11 cellular contexts compared by ENCODE assay signal in genomic region chr5:127988149-127988755, GRCh38.
DNase-seq lines count a peak whose midpoint lies in the region; ATAC-seq, FAIRE-seq and TF ChIP-seq lines count a peak whose summit lies in the region.
"Had no signal": no experiment of that assay in that cellular context is flagged by ENCODE, and none has a peak within 500 bp of the region (broad histone marks: within the 10 kb centered on the region; RNA-seq: fewer than 3 reads in every experiment).

No MANE protein-coding gene starts in this region.

- no peaks in the 10 kb centered on the region for H3K27me3 ChIP-seq in endothelial cell of umbilical vein (ENCODE audit: control insufficient read depth in 2 of 2, insufficient read depth in 2 of 2, low read length in 2 of 2)
- H3K27me3 ChIP-seq in smooth muscle cell (ENCODE audit: low read depth): no peaks in the 10 kb centered on the region
- H3K27me3 ChIP-seq in Karpas-422 (ENCODE audit: low read length): no peaks in the 10 kb centered on the region
- H3K27me3 ChIP-seq: right atrium auricular region had no signal

- no peaks in the 10 kb centered on the region for H3K27me3 Mint-ChIP-seq in activated naive CD8-positive, alpha-beta T cell treated with anti-CD3 and anti-CD28 coated beads, Interleukin-2, amount 50 U/mL, for 24 hours
- H3K27me3 Mint-ChIP-seq: activated naive CD4-positive, alpha-beta T cell treated with anti-CD3 and anti-CD28 coated beads, Interleukin-2, amount 50 U/mL, for 24 hours had no signal

- H4K20me1 ChIP-seq in endothelial cell of umbilical vein (replicated peaks; ENCODE audit: control insufficient read depth, extremely low read depth, insufficient read depth, low read length) (no peaks in the 10 kb centered on the region), smooth muscle cell (ENCODE audit: low read depth) (no peaks in the 10 kb centered on the region), Karpas-422 (ENCODE audit: insufficient read depth, low read depth, low read length) (no peaks in the 10 kb centered on the region)

- peak; percentile 21 for DNase-seq in NCI-H2171 treated with DMSO at 0.1 percent for 48 hours (lab: John Stamatoyannopoulos, UW)
- DNase-seq in NCI-H2171 (lab: John Stamatoyannopoulos, UW): no peak
- DNase-seq in NCI-H460 (ENCODE audit: extremely low read depth, low read depth): peak; percentile 18
- DNase-seq in endothelial cell of umbilical vein (ENCODE audit: low read depth, low spot score): peak; percentile 92
- DNase-seq in smooth muscle cell (lab: John Stamatoyannopoulos, UW; ENCODE audit: unreplicated experiment): no peak
- no peak for DNase-seq in Karpas-422
- no peak for DNase-seq in GM20000 (ENCODE audit: low spot score)
- DNase-seq in activated naive CD8-positive, alpha-beta T cell treated with anti-CD3 and anti-CD28 coated beads, Interleukin-2, amount 50 U/mL, for 24 hours: no peak
- DNase-seq: CD8-positive, alpha-beta T cell had no signal

- H3K27ac Mint-ChIP-seq in activated naive CD8-positive, alpha-beta T cell treated with anti-CD3 and anti-CD28 coated beads, Interleukin-2, amount 50 U/mL, for 24 hours: no peak overlapping the region
- H3K27ac Mint-ChIP-seq: activated naive CD4-positive, alpha-beta T cell treated with anti-CD3 and anti-CD28 coated beads, Interleukin-2, amount 50 U/mL, for 24 hours; CD8-positive, alpha-beta T cell had no signal

- H3K27ac ChIP-seq in endothelial cell of umbilical vein (ENCODE audit: insufficient read depth, low read depth, low read length) (peak overlapping the region; percentile 65), smooth muscle cell (ENCODE audit: low read depth) (peak overlapping the region; percentile 34), Karpas-422 (ENCODE audit: low read length) (no peak overlapping the region)

- TF ChIP-seq CTCF in endothelial cell of umbilical vein (IDR thresholded peaks at IDR 0.05; ENCODE audit: extremely low read depth in 1 of 2, insufficient read depth in 1 of 2, low read depth in 1 of 2, low read length in 2 of 2) (no peak), smooth muscle cell (IDR thresholded peaks at IDR 0.05; ENCODE audit: borderline replicate concordance, insufficient read depth, poor library complexity, severe bottlenecking) (no peak), GM20000 (IDR thresholded peaks at IDR 0.05; ENCODE audit: extremely low read depth, missing control alignments) (no peak)

- H3K36me3 ChIP-seq in endothelial cell of umbilical vein (ENCODE audit: control insufficient read depth in 2 of 2, extremely low read depth in 1 of 2, insufficient read depth in 2 of 2, low read length in 2 of 2) (no peaks in the 10 kb centered on the region), smooth muscle cell (ENCODE audit: low read depth) (no peaks in the 10 kb centered on the region), Karpas-422 (ENCODE audit: insufficient read depth, low read length) (peaks cover 13% of the 10 kb centered on the region; the same call in 1 of the 2 replicates)
- H3K36me3 ChIP-seq: right atrium auricular region had no signal

- TF ChIP-seq POLR2A in endothelial cell of umbilical vein (IDR thresholded peaks at IDR 0.05; ENCODE audit: low read depth, low read length): no peak

- CTCF ChIA-PET in endothelial cell of umbilical vein (lab: Charles Lee): interaction anchor here (0.7 to 2.3 kb wide), 16 partner anchors 9 to 230 kb away, joined by 3 to 9 read pairs (median 4); no protein-coding TSS in a partner anchor

- H3K4me3 ChIP-seq in endothelial cell of umbilical vein (replicated peaks in 1 of 3; ENCODE audit: insufficient read depth in 1 of 3, low read depth in 1 of 3, low read length in 3 of 3): no peak overlapping the region
- no peak overlapping the region for H3K4me3 ChIP-seq in smooth muscle cell
- H3K4me3 ChIP-seq in Karpas-422 (ENCODE audit: low read length): no peak overlapping the region
- H3K4me3 ChIP-seq: right atrium auricular region had no signal

- dilution Hi-C loops in endothelial cell of umbilical vein (cut with MboI; ENCODE audit: extremely low pct_ligation_motif_present, low sequenced_read_pairs): no loop called here

- BruUV-seq in endothelial cell of umbilical vein (replicated peaks; lab: Mats Ljungman, UMichigan): no TSS peak

- H3K9me3 Mint-ChIP-seq in activated naive CD8-positive, alpha-beta T cell treated with anti-CD3 and anti-CD28 coated beads, Interleukin-2, amount 50 U/mL, for 24 hours: peaks cover 19% of the 10 kb centered on the region

- H3K9ac ChIP-seq in endothelial cell of umbilical vein (replicated peaks; ENCODE audit: extremely low read depth, insufficient read depth, low read length): no peak overlapping the region
- H3K9ac ChIP-seq in smooth muscle cell (ENCODE audit: low read depth): no peak overlapping the region
- no peak overlapping the region for H3K9ac ChIP-seq in Karpas-422 (ENCODE audit: low read length)

- no peak overlapping the region for H3K4me3 Mint-ChIP-seq in activated naive CD8-positive, alpha-beta T cell treated with anti-CD3 and anti-CD28 coated beads, Interleukin-2, amount 50 U/mL, for 24 hours
- H3K4me3 Mint-ChIP-seq: activated naive CD4-positive, alpha-beta T cell treated with anti-CD3 and anti-CD28 coated beads, Interleukin-2, amount 50 U/mL, for 24 hours; CD8-positive, alpha-beta T cell had no signal

- H3F3A ChIP-seq in smooth muscle cell (ENCODE audit: low read depth): peaks cover 3% of the 10 kb centered on the region

- H3K9me3 ChIP-seq in endothelial cell of umbilical vein (replicated peaks; ENCODE audit: control insufficient read depth, insufficient read depth, low read length) (no peaks in the 10 kb centered on the region), smooth muscle cell (replicated peaks; ENCODE audit: low read depth) (no peaks in the 10 kb centered on the region), Karpas-422 (ENCODE audit: low read length) (no peaks in the 10 kb centered on the region; the same call in 1 of the 2 replicates)
- H3K9me3 ChIP-seq: right atrium auricular region had no signal

- no peaks in the 10 kb centered on the region for H3K79me2 ChIP-seq in endothelial cell of umbilical vein (ENCODE audit: control insufficient read depth, insufficient read depth, low read length)
- H3K79me2 ChIP-seq in smooth muscle cell (ENCODE audit: low read depth): no peaks in the 10 kb centered on the region
- H3K79me2 ChIP-seq in Karpas-422 (ENCODE audit: low read length): peaks cover 28% of the 10 kb centered on the region

- peaks cover 10% of the 10 kb centered on the region for H3K36me3 Mint-ChIP-seq in activated naive CD8-positive, alpha-beta T cell treated with anti-CD3 and anti-CD28 coated beads, Interleukin-2, amount 50 U/mL, for 24 hours (ENCODE audit: low read depth)

- H3K9me1 ChIP-seq in endothelial cell of umbilical vein (replicated peaks; ENCODE audit: control insufficient read depth, extremely low read depth, insufficient read depth, low read length): no peaks in the 10 kb centered on the region

- peaks cover 13% of the 10 kb centered on the region for H3K4me1 ChIP-seq in endothelial cell of umbilical vein (ENCODE audit: control insufficient read depth, extremely low read depth, insufficient read depth, low read length)
- H3K4me1 ChIP-seq in smooth muscle cell (ENCODE audit: low read depth): peaks cover 7% of the 10 kb centered on the region
- peaks cover 11% of the 10 kb centered on the region for H3K4me1 ChIP-seq in Karpas-422 (ENCODE audit: low read length)

- H3K4me2 ChIP-seq in endothelial cell of umbilical vein (ENCODE audit: insufficient read depth, low read length) (peak overlapping the region; percentile 43), smooth muscle cell (peak overlapping the region; percentile 38), Karpas-422 (ENCODE audit: low read depth, low read length, poor library complexity, severe bottlenecking) (no peak overlapping the region)

- no peaks in the 10 kb centered on the region for H3K4me1 Mint-ChIP-seq in activated naive CD8-positive, alpha-beta T cell treated with anti-CD3 and anti-CD28 coated beads, Interleukin-2, amount 50 U/mL, for 24 hours
- H3K4me1 Mint-ChIP-seq: activated naive CD4-positive, alpha-beta T cell treated with anti-CD3 and anti-CD28 coated beads, Interleukin-2, amount 50 U/mL, for 24 hours had no signal

- peak; percentile 84 for FAIRE-seq in endothelial cell of umbilical vein (lab: Jason Lieb, UNC)

- no peak for ATAC-seq in activated naive CD8-positive, alpha-beta T cell treated with anti-CD3 and anti-CD28 coated beads, Interleukin-2, amount 50 U/mL, for 24 hours
- ATAC-seq: CD8-positive, alpha-beta T cell had no signal

- POLR2A ChIA-PET in endothelial cell of umbilical vein (lab: Charles Lee): interaction anchor here (0.7 to 2.0 kb wide), 3 partner anchors 28 to 512 kb away, joined by 4 to 8 read pairs (median 6); no protein-coding TSS in a partner anchor

- intact Hi-C loops in endothelial cell of umbilical vein (cut with micrococcal nuclease): loop anchor here (1.0 to 2.0 kb wide), 3 partner anchors 27 to 77 kb away; no protein-coding TSS in a partner anchor

- H2AFZ ChIP-seq in endothelial cell of umbilical vein (ENCODE audit: low read depth, low read length): peak overlapping the region; percentile 89
- no peak overlapping the region for H2AFZ ChIP-seq in smooth muscle cell (ENCODE audit: low read depth)
- no peak overlapping the region for H2AFZ ChIP-seq in Karpas-422 (ENCODE audit: low read length)

- no peaks in the 10 kb centered on the region for H3K9me2 ChIP-seq in Karpas-422 (replicated peaks; ENCODE audit: insufficient read depth, low read length)

TF ChIP-seq in endothelial cell of umbilical vein, 7 proteins besides CTCF, POLR2A, EP300 and RAD21:
- TF ChIP-seq MYC (IDR thresholded peaks at IDR 0.05; ENCODE audit: low read depth, low read length): no peak
- peak; percentile 80 for TF ChIP-seq FOS (IDR thresholded peaks at IDR 0.05; ENCODE audit: borderline replicate concordance, insufficient read depth, low read length)
- peak; percentile 44 for TF ChIP-seq POLR2AphosphoS5 (IDR thresholded peaks at IDR 0.05; ENCODE audit: insufficient read depth, low read depth, low read length)
- no peak for TF ChIP-seq GATA2 (IDR thresholded peaks at IDR 0.05; ENCODE audit: insufficient read depth, insufficient read length, low read depth, low read length)
- TF ChIP-seq EZH2 (IDR thresholded peaks at IDR 0.05; ENCODE audit: borderline replicate concordance, low read depth, low read length, severe bottlenecking): no peak
- TF ChIP-seq JUN (IDR thresholded peaks at IDR 0.05; ENCODE audit: borderline replicate concordance, insufficient read depth, insufficient read length, low read depth): peak; percentile 72
- no peak for TF ChIP-seq MAX (IDR thresholded peaks at IDR 0.05; ENCODE audit: insufficient read depth, insufficient read length)

Comparison
In these comparisons a context has a peak if more than half of its experiments do, and no peak if none do; other contexts are left out.
1. DNase-seq: peak in NCI-H2171 treated with DMSO at 0.1 percent for 48 hours (single experiment), NCI-H460 (single experiment) and endothelial cell of umbilical vein (single experiment); none in NCI-H2171 (single experiment), smooth muscle cell (single experiment), Karpas-422 (single experiment), GM20000 (single experiment) and activated naive CD8-positive, alpha-beta T cell treated with anti-CD3 and anti-CD28 coated beads, Interleukin-2, amount 50 U/mL, for 24 hours (single experiment).